Comparison of ENCODE assay signal across 22 cellular contexts in genomic region chr2:226181909-226182308, GRCh38.
DNase-seq lines count a peak whose midpoint lies in the region; ATAC-seq, FAIRE-seq and TF ChIP-seq lines count a peak whose summit lies in the region.
"Had no signal": no experiment of that assay in that cellular context is flagged by ENCODE, and none has a peak within 500 bp of the region (broad histone marks: within the 10 kb centered on the region; RNA-seq: fewer than 3 reads in every experiment).

No MANE protein-coding gene starts in this region.

- no peaks in the 10 kb centered on the region for H3K36me3 ChIP-seq in HepG2 (replicated peaks in 1 of 2; ENCODE audit: control insufficient read depth in 1 of 2, insufficient read depth in 2 of 2, low read length in 2 of 2)
- no peaks in the 10 kb centered on the region for H3K36me3 ChIP-seq in right lobe of liver
- no peaks in the 10 kb centered on the region for H3K36me3 ChIP-seq in uterus
- H3K36me3 ChIP-seq: BLaER1 treated with 17β-estradiol and CSF1 and Interleukin-3, amounts not matched to agents 10 nM and 100 nM had no signal

- no peak for FAIRE-seq in HepG2 (lab: Jason Lieb, UNC)
- FAIRE-seq: A549, D721Med, G401.6, GM12891, GM19239 had no signal

- no peak overlapping the region for H3K4me2 ChIP-seq in HepG2 (ENCODE audit: low read depth, low read length)
- H3K4me2 ChIP-seq: A549; BLaER1 treated with 17β-estradiol and CSF1 and Interleukin-3, amounts not matched to agents 10 nM and 100 nM had no signal

- H3K27me3 Mint-ChIP-seq in nephron progenitor cell (ENCODE audit: low read depth, poor library complexity): no peaks in the 10 kb centered on the region

- no peaks in the 10 kb centered on the region for H3K36me3 Mint-ChIP-seq in nephron progenitor cell (ENCODE audit: low read depth)
- H3K36me3 Mint-ChIP-seq: CD8-positive, alpha-beta T cell had no signal

- H3K4me3 ChIP-seq in HepG2 (replicated peaks in 1 of 3; ENCODE audit: insufficient read depth in 1 of 3, low read depth in 2 of 3, low read length in 3 of 3) (no peak overlapping the region), right lobe of liver (no peak overlapping the region), uterus (no peak overlapping the region)
- H3K4me3 ChIP-seq: A549; BLaER1 treated with 17β-estradiol and CSF1 and Interleukin-3, amounts not matched to agents 10 nM and 100 nM had no signal

- H3K27me3 ChIP-seq in HepG2 (ENCODE audit: control insufficient read depth in 1 of 2, insufficient read depth in 2 of 2, low read length in 2 of 2) (no peaks in the 10 kb centered on the region), right lobe of liver (no peaks in the 10 kb centered on the region), uterus (no peaks in the 10 kb centered on the region)
- H3K27me3 ChIP-seq: BLaER1 treated with 17β-estradiol and CSF1 and Interleukin-3, amounts not matched to agents 10 nM and 100 nM had no signal

- CTCF ChIA-PET in HepG2 (lab: Yijun Ruan, JAX; ENCODE audit: low intra/inter-chr PET ratio, low total read pairs): no interaction called here

- H3K9me3 ChIP-seq in HepG2 (ENCODE audit: low read length): peaks cover 20% of the 10 kb centered on the region
- peaks cover 0 to 19% (median under 1%) of the 10 kb centered on the region in 4 donors for H3K9me3 ChIP-seq in right lobe of liver
- H3K9me3 ChIP-seq in uterus: no peaks in the 10 kb centered on the region
- H3K9me3 ChIP-seq: Caco-2 had no signal

- intact Hi-C loops in HepG2 (cut with micrococcal nuclease; ENCODE audit: unreplicated experiment): no loop called here
- intact Hi-C loops in right lobe of liver (cut with DNase I): no loop called here
- intact Hi-C loops in uterus (cut with DNase I; ENCODE audit: low total_unique reads): no loop called here

- no peak for TF ChIP-seq RAD21 in HepG2 (CRISPR knock-in tag; IDR thresholded peaks at IDR 0.05)

- no peaks in the 10 kb centered on the region for H3K79me2 ChIP-seq in HepG2 (ENCODE audit: insufficient read depth, low read length)

- no peak overlapping the region for H3K9ac ChIP-seq in HepG2 (ENCODE audit: insufficient read depth, low read depth, low read length)
- H3K9ac ChIP-seq: BLaER1 treated with 17β-estradiol and CSF1 and Interleukin-3, amounts not matched to agents 10 nM and 100 nM had no signal

- TF ChIP-seq POLR2A in HepG2 (IDR thresholded peaks at IDR 0.05; ENCODE audit: insufficient read depth in 1 of 2, low read depth in 2 of 2, low read length in 2 of 2) (no peak), right lobe of liver (IDR thresholded peaks at IDR 0.05) (no peak), uterus (IDR thresholded peaks at IDR 0.05) (no peak)

- peak overlapping the region; percentile 67 for H2AFZ ChIP-seq in HepG2 (ENCODE audit: low read length)

- TF ChIP-seq CTCF in HepG2 (CRISPR knock-in tag; IDR thresholded peaks at IDR 0.05) (no peak), right lobe of liver (IDR thresholded peaks at IDR 0.05) (no peak), nephron progenitor cell (IDR thresholded peaks at IDR 0.05) (no peak), uterus (IDR thresholded peaks at IDR 0.05) (no peak)

- peak overlapping the region; percentile 14 for H3K27ac Mint-ChIP-seq in nephron progenitor cell
- H3K27ac Mint-ChIP-seq: B cell; CD4-positive, alpha-beta T cell; CD8-positive, alpha-beta T cell had no signal

- no TSS peak for BruUV-seq in HepG2 (replicated peaks; lab: Mats Ljungman, UMichigan)

- H3K4me1 ChIP-seq in HepG2 (ENCODE audit: insufficient read depth, low read length) (peaks cover 40% of the 10 kb centered on the region), right lobe of liver (no peaks in the 10 kb centered on the region), uterus (peaks cover 0 to 24% of the 10 kb centered on the region in 2 donors)

- in situ Hi-C loops in HepG2 (cut with HindIII; ENCODE audit: extremely low pct_ligation_motif_present, low pct_unique_long_range_greater_than_20kb): no loop called here

- no peaks in the 10 kb centered on the region for H4K20me1 ChIP-seq in HepG2 (ENCODE audit: insufficient read depth, low read length)
- H4K20me1 ChIP-seq: BLaER1 treated with 17β-estradiol and CSF1 and Interleukin-3, amounts not matched to agents 10 nM and 100 nM had no signal

- H3K4me3 Mint-ChIP-seq in nephron progenitor cell: no peak overlapping the region
- H3K4me3 Mint-ChIP-seq: B cell; CD4-positive, alpha-beta T cell; CD8-positive, alpha-beta T cell had no signal

- peaks cover 52% of the 10 kb centered on the region for H3K4me1 Mint-ChIP-seq in nephron progenitor cell
- H3K4me1 Mint-ChIP-seq: B cell had no signal

- no peak for DNase-seq in HepG2 (ENCODE audit: low spot score)
- no peak for DNase-seq in right lobe of liver
- no peak for DNase-seq in nephron progenitor cell
- no peak for DNase-seq in uterus
- no peak for DNase-seq in NCI-H226
- DNase-seq: AML-193; Caco-2; Calu3; CD4-positive, alpha-beta T cell; CD8-positive, alpha-beta T cell; DMS79 treated with DMSO at 0.1 percent for 48 hours; GF-D8 had no signal

- ATAC-seq in HepG2 (no peak), right lobe of liver (no peak), SK-N-SH treated with all-trans-retinoic acid at 6 μM for 48 hours (no peak)
- ATAC-seq: A549; CD8-positive, alpha-beta T cell had no signal

- TF ChIP-seq EP300 in HepG2 (IDR thresholded peaks at IDR 0.05; ENCODE audit: low read depth in 2 of 2, low read length in 2 of 2) (no peak), HepG2 (CRISPR knock-in tag; IDR thresholded peaks at IDR 0.05; ENCODE audit: borderline replicate concordance) (no peak)

- H3K27ac ChIP-seq in HepG2 (ENCODE audit: extremely low read length, insufficient read depth, low read length): no peak overlapping the region
- H3K27ac ChIP-seq in right lobe of liver: no peak overlapping the region
- peak overlapping the region; percentile 77 to 81 for H3K27ac ChIP-seq in uterus
- H3K27ac ChIP-seq: 22Rv1; A549; BLaER1 treated with 17β-estradiol and CSF1 and Interleukin-3, amounts not matched to agents 10 nM and 100 nM; C4-2B had no signal

- peaks cover 6% of the 10 kb centered on the region for H3K9me3 Mint-ChIP-seq in nephron progenitor cell

- POLR2A ChIA-PET in HepG2 (lab: Yijun Ruan, JAX): no interaction called here

TF ChIP-seq in HepG2, 621 proteins besides CTCF, POLR2A, EP300 and RAD21 (continues in another document):
- peak; percentile 87 for TF ChIP-seq PCBP2 (optimal IDR thresholded peaks at IDR 0.05; ENCODE audit: low read depth, low read length, poor library complexity, severe bottlenecking)

TF ChIP-seq in SK-N-SH treated with all-trans-retinoic acid at 6 μM for 48 hours, 23 proteins besides CTCF, POLR2A, EP300 and RAD21:
- no peak for TF ChIP-seq ESRRG (CRISPR knock-in tag; IDR thresholded peaks at IDR 0.05)
- TF ChIP-seq PPARA (CRISPR knock-in tag; IDR thresholded peaks at IDR 0.05; ENCODE audit: borderline replicate concordance): no peak
- no peak for TF ChIP-seq ISL1 (CRISPR knock-in tag; IDR thresholded peaks at IDR 0.05)
- TF ChIP-seq ZNF8 (CRISPR knock-in tag; IDR thresholded peaks at IDR 0.05): no peak
- no peak for TF ChIP-seq ZC3H10 (CRISPR knock-in tag; IDR thresholded peaks at IDR 0.05)
- no peak for TF ChIP-seq TCF4 (CRISPR knock-in tag; IDR thresholded peaks at IDR 0.05; ENCODE audit: borderline replicate concordance)
- TF ChIP-seq PATZ1 (CRISPR knock-in tag; IDR thresholded peaks at IDR 0.05; ENCODE audit: borderline replicate concordance): no peak
- TF ChIP-seq ZFP30 (CRISPR knock-in tag; IDR thresholded peaks at IDR 0.05): no peak
- TF ChIP-seq POU6F1 (CRISPR knock-in tag; IDR thresholded peaks at IDR 0.05; ENCODE audit: borderline replicate concordance, low read depth): no peak
- TF ChIP-seq CREB5 (CRISPR knock-in tag; IDR thresholded peaks at IDR 0.05; ENCODE audit: low read depth): no peak
- no peak for TF ChIP-seq ZNF565 (CRISPR knock-in tag; conservative IDR thresholded peaks at IDR 0.05; ENCODE audit: low read depth)
- no peak for TF ChIP-seq GLIS3 (CRISPR knock-in tag; IDR thresholded peaks at IDR 0.05)
TF ChIP-seq in SK-N-SH treated with all-trans-retinoic acid at 6 μM for 48 hours: peak in this region for 0.

Comparison
In these comparisons a context has a peak if more than half of its experiments do, and no peak if none do; other contexts are left out.
1. H3K27ac ChIP-seq: peak in uterus (2 of 2); none in HepG2 (single experiment) and right lobe of liver (0 of 3).